ENCODE assay signal across 13 cellular contexts in genomic region chr6:161257778-161258457, GRCh38. TPM values are rescaled to one million over a fixed set of nuclear protein-coding genes. Genes with fewer than 3 reads are reported as not detected.
DNase-seq lines count a peak whose midpoint lies in the region; ATAC-seq and TF ChIP-seq lines count a peak whose summit lies in the region.
"Had no signal": no experiment of that assay in that cellular context is flagged by ENCODE, and none has a peak within 500 bp of the region (broad histone marks: within the 10 kb centered on the region; RNA-seq: fewer than 3 reads in every experiment).

No MANE protein-coding gene starts in this region.

- intact Hi-C loops in heart left ventricle (cut with DNase I) (no loop called here), Right ventricle myocardium inferior (cut with DNase I) (no loop called here), ascending aorta (cut with DNase I) (loop anchor here (1.0 kb wide), 1 partner anchor 16 kb away; the partner anchor contains the start of gene AGPAT4), uterus (cut with DNase I; ENCODE audit: low total_unique reads) (no loop called here)

- ATAC-seq in heart left ventricle = peak in 3 of 4 donors; percentile 61 to 82 (median 67)
- no peak for ATAC-seq in Right ventricle myocardium inferior
- no peak for ATAC-seq in GM21529 (IDR thresholded peaks at IDR 0.05; ENCODE audit: unreplicated experiment)
- ATAC-seq: GM12878 had no signal

- no peak overlapping the region for H3K4me3 Mint-ChIP-seq in activated naive CD4-positive, alpha-beta T cell treated with anti-CD3 and anti-CD28 coated beads, Interleukin-2, amount 10 ng/mL, durations not matched to agents 7 days and 5 days
- H3K4me3 Mint-ChIP-seq: activated B cell treated with CpG ODN at 0.5 μM for 24 hours; activated naive CD4-positive, alpha-beta T cell treated with anti-CD3 and anti-CD28 coated beads, Interleukin-2, amount 50 U/mL, for 24 hours had no signal

- H3K27me3 ChIP-seq in heart left ventricle (no peaks in the 10 kb centered on the region), ascending aorta (no peaks in the 10 kb centered on the region), uterus (no peaks in the 10 kb centered on the region), HAP-1 (ENCODE audit: low read depth) (no peaks in the 10 kb centered on the region)

- H3K4me1 Mint-ChIP-seq in activated naive CD4-positive, alpha-beta T cell treated with anti-CD3 and anti-CD28 coated beads, Interleukin-2, amount 10 ng/mL, durations not matched to agents 7 days and 5 days = no peaks in the 10 kb centered on the region
- H3K4me1 Mint-ChIP-seq: activated B cell treated with CpG ODN at 0.5 μM for 24 hours; activated naive CD4-positive, alpha-beta T cell treated with anti-CD3 and anti-CD28 coated beads, Interleukin-2, amount 50 U/mL, for 24 hours had no signal

- DNase-seq in heart left ventricle = peak in 1 of 5 donors; percentile 26
- no peak for DNase-seq in Right ventricle myocardium inferior (ENCODE audit: missing footprints)
- peak in 1 of 2 donors; percentile 82 for DNase-seq in ascending aorta (ENCODE audit: low spot score in 2 of 2)
- peak; percentile 50 for DNase-seq in hepatic stellate cell (ENCODE audit: low spot score)
- peak in 1 of 2 donors; percentile 61 for DNase-seq in uterus
- no peak for DNase-seq in HAP-1 (ENCODE audit: low spot score in 2 of 2)
- no peak for DNase-seq in activated naive CD4-positive, alpha-beta T cell treated with anti-CD3 and anti-CD28 coated beads, Interleukin-2, amount 10 ng/mL, durations not matched to agents 7 days and 5 days
- DNase-seq: activated B cell treated with CpG ODN at 0.5 μM for 24 hours, BE2C, NCI-H1105 had no signal

- H3K4me3 ChIP-seq in heart left ventricle (peak overlapping the region in 2 of 12 donors; percentile 3 to 8), ascending aorta (no peak overlapping the region), uterus (no peak overlapping the region), HAP-1 (no peak overlapping the region)
- H3K4me3 ChIP-seq: GM12878 had no signal

- WGBS in heart left ventricle, 4 donors = 55 to 60% (median 56%) methylated on average over 8 of the region's 8 CpGs

- TF ChIP-seq POLR2A in heart left ventricle (IDR thresholded peaks at IDR 0.05) (no peak), uterus (IDR thresholded peaks at IDR 0.05) (no peak)

- H3K9me3 Mint-ChIP-seq in activated naive CD4-positive, alpha-beta T cell treated with anti-CD3 and anti-CD28 coated beads, Interleukin-2, amount 10 ng/mL, durations not matched to agents 7 days and 5 days = no peaks in the 10 kb centered on the region
- H3K9me3 Mint-ChIP-seq: activated B cell treated with CpG ODN at 0.5 μM for 24 hours; activated naive CD4-positive, alpha-beta T cell treated with anti-CD3 and anti-CD28 coated beads, Interleukin-2, amount 50 U/mL, for 24 hours had no signal

- no peak overlapping the region for H3K27ac Mint-ChIP-seq in activated naive CD4-positive, alpha-beta T cell treated with anti-CD3 and anti-CD28 coated beads, Interleukin-2, amount 10 ng/mL, durations not matched to agents 7 days and 5 days
- H3K27ac Mint-ChIP-seq: activated B cell treated with CpG ODN at 0.5 μM for 24 hours; activated naive CD4-positive, alpha-beta T cell treated with anti-CD3 and anti-CD28 coated beads, Interleukin-2, amount 50 U/mL, for 24 hours had no signal

- H3K27ac ChIP-seq in heart left ventricle (peak overlapping the region in 4 of 12 donors; percentile 4 to 39 (median 9)), ascending aorta (peak overlapping the region; percentile 54 to 68), uterus (peak overlapping the region; percentile 55 to 75)

- in situ Hi-C loops in HAP-1 (cut with MboI; ENCODE audit: low sequenced_read_pairs) = no loop called here

- CTCF ChIA-PET in activated naive CD4-positive, alpha-beta T cell treated with anti-CD3 and anti-CD28 coated beads, Interleukin-2, amount 10 ng/mL, durations not matched to agents 7 days and 5 days (lab: Charles Lee) = no interaction called here

- TF ChIP-seq CTCF in heart left ventricle (IDR thresholded peaks at IDR 0.05) (no peak), ascending aorta (IDR thresholded peaks at IDR 0.05) (no peak), uterus (IDR thresholded peaks at IDR 0.05) (no peak)

- H3K36me3 Mint-ChIP-seq in activated naive CD4-positive, alpha-beta T cell treated with anti-CD3 and anti-CD28 coated beads, Interleukin-2, amount 10 ng/mL, durations not matched to agents 7 days and 5 days = no peaks in the 10 kb centered on the region
- H3K36me3 Mint-ChIP-seq: activated naive CD4-positive, alpha-beta T cell treated with anti-CD3 and anti-CD28 coated beads, Interleukin-2, amount 50 U/mL, for 24 hours had no signal

- no peaks in the 10 kb centered on the region for H3K27me3 Mint-ChIP-seq in activated naive CD4-positive, alpha-beta T cell treated with anti-CD3 and anti-CD28 coated beads, Interleukin-2, amount 10 ng/mL, durations not matched to agents 7 days and 5 days
- H3K27me3 Mint-ChIP-seq: activated B cell treated with CpG ODN at 0.5 μM for 24 hours; activated naive CD4-positive, alpha-beta T cell treated with anti-CD3 and anti-CD28 coated beads, Interleukin-2, amount 50 U/mL, for 24 hours had no signal

- peaks cover 0 to 10% (median 4%) of the 10 kb centered on the region in 12 donors for H3K4me1 ChIP-seq in heart left ventricle
- peaks cover 0 to 6% of the 10 kb centered on the region in 2 donors for H3K4me1 ChIP-seq in ascending aorta
- H3K4me1 ChIP-seq in uterus = no peaks in the 10 kb centered on the region
- H3K4me1 ChIP-seq in HAP-1 = no peaks in the 10 kb centered on the region; the same call in 1 of the 2 replicates

- H3K36me3 ChIP-seq in heart left ventricle (peaks cover 0 to 3% (median 0%) of the 10 kb centered on the region in 9 donors), ascending aorta (no peaks in the 10 kb centered on the region), uterus (no peaks in the 10 kb centered on the region), HAP-1 (replicated peaks) (no peaks in the 10 kb centered on the region; the same call in 1 of the 2 replicates)
- H3K36me3 ChIP-seq: BE2C had no signal

- no peaks in the 10 kb centered on the region for H3K9me3 ChIP-seq in heart left ventricle
- H3K9me3 ChIP-seq in ascending aorta = no peaks in the 10 kb centered on the region
- H3K9me3 ChIP-seq in uterus = no peaks in the 10 kb centered on the region
- H3K9me3 ChIP-seq in HAP-1 = no peaks in the 10 kb centered on the region
- H3K9me3 ChIP-seq: BE2C had no signal

RNA-seq across cellular contexts. Expression of gene AGPAT4, which starts 15.9 kb away (rescaled TPM):
- total RNA-seq in heart left ventricle = 1 to 10 TPM in 8 of 9 donors, under 1 TPM in 1; 0.83 to 5.0 (median 1.9) TPM
- polyA plus RNA-seq in heart left ventricle = 1 to 10 TPM; 1.3 to 1.5 TPM
- total RNA-seq in Right ventricle myocardium inferior = 2.4 TPM
- 6.8 TPM for total RNA-seq in ascending aorta
- total RNA-seq in uterus = 10 to 100 TPM in 3 of 4 donors, 1 to 10 TPM in 1; 2.9 to 18.1 (median 15.1) TPM

Comparison
In these comparisons a context has a peak if more than half of its experiments do, and no peak if none do; other contexts are left out.
1. ATAC-seq: peak in heart left ventricle (3 of 4); none in Right ventricle myocardium inferior (single experiment) and GM21529 (single experiment).